1 cellular context compared by ENCODE assay signal in the genomic region with DNA sequence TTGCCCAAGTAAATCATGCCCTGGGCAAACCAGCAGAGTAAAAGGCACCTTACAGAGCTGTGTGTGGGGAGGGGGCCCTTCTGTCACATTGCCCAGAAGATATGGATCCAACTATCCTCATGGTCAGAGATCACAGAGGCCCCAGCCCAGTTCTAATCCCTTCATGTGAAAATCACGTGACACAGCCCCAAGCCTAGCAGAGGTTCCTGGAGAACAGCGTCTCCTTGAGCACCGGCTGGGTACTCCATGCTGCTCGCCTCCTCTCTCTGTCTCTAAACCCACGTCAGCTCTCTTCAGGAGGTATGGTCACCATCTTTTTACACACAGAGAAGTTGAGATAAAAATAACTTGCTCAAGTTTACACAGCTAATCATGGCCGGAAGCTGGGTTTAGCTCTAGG.
TF ChIP-seq lines count a peak whose summit lies in the region.

No MANE protein-coding gene starts in this region.

TF ChIP-seq in GM23338, 12 proteins besides CTCF, POLR2A, EP300 and RAD21:
- TF ChIP-seq EZH2phosphoT487 (IDR thresholded peaks at IDR 0.05; ENCODE audit: unreplicated experiment) (no peak), JUNB (IDR thresholded peaks at IDR 0.05; ENCODE audit: unreplicated experiment) (no peak), CREB1 (CRISPR knock-in tag; IDR thresholded peaks at IDR 0.05; ENCODE audit: low read depth) (no peak), EZH2 (IDR thresholded peaks at IDR 0.05; ENCODE audit: low read depth, unreplicated experiment) (no peak), STAT1 (IDR thresholded peaks at IDR 0.05; ENCODE audit: unreplicated experiment) (no peak), ZNF114 (CRISPR knock-in tag; IDR thresholded peaks at IDR 0.05) (no peak), ZNF331 (CRISPR knock-in tag; IDR thresholded peaks at IDR 0.05; ENCODE audit: low read depth) (no peak), POLR2AphosphoS5 (IDR thresholded peaks at IDR 0.05; ENCODE audit: low read depth) (no peak), NANOG (IDR thresholded peaks at IDR 0.05; ENCODE audit: borderline replicate concordance) (no peak)
- TF ChIP-seq, protein P1, sequence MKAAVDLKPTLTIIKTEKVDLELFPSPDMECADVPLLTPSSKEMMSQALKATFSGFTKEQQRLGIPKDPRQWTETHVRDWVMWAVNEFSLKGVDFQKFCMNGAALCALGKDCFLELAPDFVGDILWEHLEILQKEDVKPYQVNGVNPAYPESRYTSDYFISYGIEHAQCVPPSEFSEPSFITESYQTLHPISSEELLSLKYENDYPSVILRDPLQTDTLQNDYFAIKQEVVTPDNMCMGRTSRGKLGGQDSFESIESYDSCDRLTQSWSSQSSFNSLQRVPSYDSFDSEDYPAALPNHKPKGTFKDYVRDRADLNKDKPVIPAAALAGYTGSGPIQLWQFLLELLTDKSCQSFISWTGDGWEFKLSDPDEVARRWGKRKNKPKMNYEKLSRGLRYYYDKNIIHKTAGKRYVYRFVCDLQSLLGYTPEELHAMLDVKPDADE (IDR thresholded peaks at IDR 0.05), result no peak
- TF ChIP-seq, protein P2, sequence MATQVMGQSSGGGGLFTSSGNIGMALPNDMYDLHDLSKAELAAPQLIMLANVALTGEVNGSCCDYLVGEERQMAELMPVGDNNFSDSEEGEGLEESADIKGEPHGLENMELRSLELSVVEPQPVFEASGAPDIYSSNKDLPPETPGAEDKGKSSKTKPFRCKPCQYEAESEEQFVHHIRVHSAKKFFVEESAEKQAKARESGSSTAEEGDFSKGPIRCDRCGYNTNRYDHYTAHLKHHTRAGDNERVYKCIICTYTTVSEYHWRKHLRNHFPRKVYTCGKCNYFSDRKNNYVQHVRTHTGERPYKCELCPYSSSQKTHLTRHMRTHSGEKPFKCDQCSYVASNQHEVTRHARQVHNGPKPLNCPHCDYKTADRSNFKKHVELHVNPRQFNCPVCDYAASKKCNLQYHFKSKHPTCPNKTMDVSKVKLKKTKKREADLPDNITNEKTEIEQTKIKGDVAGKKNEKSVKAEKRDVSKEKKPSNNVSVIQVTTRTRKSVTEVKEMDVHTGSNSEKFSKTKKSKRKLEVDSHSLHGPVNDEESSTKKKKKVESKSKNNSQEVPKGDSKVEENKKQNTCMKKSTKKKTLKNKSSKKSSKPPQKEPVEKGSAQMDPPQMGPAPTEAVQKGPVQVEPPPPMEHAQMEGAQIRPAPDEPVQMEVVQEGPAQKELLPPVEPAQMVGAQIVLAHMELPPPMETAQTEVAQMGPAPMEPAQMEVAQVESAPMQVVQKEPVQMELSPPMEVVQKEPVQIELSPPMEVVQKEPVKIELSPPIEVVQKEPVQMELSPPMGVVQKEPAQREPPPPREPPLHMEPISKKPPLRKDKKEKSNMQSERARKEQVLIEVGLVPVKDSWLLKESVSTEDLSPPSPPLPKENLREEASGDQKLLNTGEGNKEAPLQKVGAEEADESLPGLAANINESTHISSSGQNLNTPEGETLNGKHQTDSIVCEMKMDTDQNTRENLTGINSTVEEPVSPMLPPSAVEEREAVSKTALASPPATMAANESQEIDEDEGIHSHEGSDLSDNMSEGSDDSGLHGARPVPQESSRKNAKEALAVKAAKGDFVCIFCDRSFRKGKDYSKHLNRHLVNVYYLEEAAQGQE (IDR thresholded peaks at IDR 0.05; ENCODE audit: unreplicated experiment), result no peak
- TF ChIP-seq, protein P3, sequence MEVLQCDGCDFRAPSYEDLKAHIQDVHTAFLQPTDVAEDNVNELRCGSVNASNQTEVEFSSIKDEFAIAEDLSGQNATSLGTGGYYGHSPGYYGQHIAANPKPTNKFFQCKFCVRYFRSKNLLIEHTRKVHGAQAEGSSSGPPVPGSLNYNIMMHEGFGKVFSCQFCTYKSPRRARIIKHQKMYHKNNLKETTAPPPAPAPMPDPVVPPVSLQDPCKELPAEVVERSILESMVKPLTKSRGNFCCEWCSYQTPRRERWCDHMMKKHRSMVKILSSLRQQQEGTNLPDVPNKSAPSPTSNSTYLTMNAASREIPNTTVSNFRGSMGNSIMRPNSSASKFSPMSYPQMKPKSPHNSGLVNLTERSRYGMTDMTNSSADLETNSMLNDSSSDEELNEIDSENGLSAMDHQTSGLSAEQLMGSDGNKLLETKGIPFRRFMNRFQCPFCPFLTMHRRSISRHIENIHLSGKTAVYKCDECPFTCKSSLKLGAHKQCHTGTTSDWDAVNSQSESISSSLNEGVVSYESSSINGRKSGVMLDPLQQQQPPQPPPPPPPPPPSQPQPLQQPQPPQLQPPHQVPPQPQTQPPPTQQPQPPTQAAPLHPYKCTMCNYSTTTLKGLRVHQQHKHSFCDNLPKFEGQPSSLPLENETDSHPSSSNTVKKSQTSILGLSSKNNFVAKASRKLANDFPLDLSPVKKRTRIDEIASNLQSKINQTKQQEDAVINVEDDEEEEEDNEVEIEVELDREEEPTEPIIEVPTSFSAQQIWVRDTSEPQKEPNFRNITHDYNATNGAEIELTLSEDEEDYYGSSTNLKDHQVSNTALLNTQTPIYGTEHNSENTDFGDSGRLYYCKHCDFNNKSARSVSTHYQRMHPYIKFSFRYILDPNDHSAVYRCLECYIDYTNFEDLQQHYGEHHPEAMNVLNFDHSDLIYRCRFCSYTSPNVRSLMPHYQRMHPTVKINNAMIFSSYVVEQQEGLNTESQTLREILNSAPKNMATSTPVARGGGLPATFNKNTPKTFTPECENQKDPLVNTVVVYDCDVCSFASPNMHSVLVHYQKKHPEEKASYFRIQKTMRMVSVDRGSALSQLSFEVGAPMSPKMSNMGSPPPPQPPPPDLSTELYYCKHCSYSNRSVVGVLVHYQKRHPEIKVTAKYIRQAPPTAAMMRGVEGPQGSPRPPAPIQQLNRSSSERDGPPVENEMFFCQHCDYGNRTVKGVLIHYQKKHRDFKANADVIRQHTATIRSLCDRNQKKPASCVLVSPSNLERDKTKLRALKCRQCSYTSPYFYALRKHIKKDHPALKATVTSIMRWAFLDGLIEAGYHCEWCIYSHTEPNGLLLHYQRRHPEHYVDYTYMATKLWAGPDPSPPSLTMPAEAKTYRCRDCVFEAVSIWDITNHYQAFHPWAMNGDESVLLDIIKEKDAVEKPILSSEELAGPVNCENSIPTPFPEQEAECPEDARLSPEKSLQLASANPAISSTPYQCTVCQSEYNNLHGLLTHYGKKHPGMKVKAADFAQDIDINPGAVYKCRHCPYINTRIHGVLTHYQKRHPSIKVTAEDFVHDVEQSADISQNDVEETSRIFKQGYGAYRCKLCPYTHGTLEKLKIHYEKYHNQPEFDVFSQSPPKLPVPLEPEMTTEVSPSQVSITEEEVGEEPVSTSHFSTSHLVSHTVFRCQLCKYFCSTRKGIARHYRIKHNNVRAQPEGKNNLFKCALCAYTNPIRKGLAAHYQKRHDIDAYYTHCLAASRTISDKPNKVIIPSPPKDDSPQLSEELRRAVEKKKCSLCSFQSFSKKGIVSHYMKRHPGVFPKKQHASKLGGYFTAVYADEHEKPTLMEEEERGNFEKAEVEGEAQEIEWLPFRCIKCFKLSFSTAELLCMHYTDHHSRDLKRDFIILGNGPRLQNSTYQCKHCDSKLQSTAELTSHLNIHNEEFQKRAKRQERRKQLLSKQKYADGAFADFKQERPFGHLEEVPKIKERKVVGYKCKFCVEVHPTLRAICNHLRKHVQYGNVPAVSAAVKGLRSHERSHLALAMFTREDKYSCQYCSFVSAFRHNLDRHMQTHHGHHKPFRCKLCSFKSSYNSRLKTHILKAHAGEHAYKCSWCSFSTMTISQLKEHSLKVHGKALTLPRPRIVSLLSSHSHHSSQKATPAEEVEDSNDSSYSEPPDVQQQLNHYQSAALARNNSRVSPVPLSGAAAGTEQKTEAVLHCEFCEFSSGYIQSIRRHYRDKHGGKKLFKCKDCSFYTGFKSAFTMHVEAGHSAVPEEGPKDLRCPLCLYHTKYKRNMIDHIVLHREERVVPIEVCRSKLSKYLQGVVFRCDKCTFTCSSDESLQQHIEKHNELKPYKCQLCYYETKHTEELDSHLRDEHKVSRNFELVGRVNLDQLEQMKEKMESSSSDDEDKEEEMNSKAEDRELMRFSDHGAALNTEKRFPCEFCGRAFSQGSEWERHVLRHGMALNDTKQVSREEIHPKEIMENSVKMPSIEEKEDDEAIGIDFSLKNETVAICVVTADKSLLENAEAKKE (CRISPR knock-in tag; IDR thresholded peaks at IDR 0.05), result no peak
